19 cellular contexts compared by ENCODE assay signal in genomic region chr3:107184375-107184774, GRCh38.
DNase-seq lines count a peak whose midpoint lies in the region; ATAC-seq and TF ChIP-seq lines count a peak whose summit lies in the region.
"Had no signal": no experiment of that assay in that cellular context is flagged by ENCODE, and none has a peak within 500 bp of the region (broad histone marks: within the 10 kb centered on the region; RNA-seq: fewer than 3 reads in every experiment).

No MANE protein-coding gene starts in this region.

- H3K36me3 ChIP-seq in liver (ENCODE audit: control insufficient read depth in 4 of 4, insufficient read depth in 3 of 4, low read depth in 1 of 4, low read length in 3 of 4) (no peaks in the 10 kb centered on the region), right lobe of liver (no peaks in the 10 kb centered on the region), smooth muscle cell (ENCODE audit: low read depth) (no peaks in the 10 kb centered on the region), hepatocyte (replicated peaks; ENCODE audit: insufficient read depth, low read depth) (no peaks in the 10 kb centered on the region)
- H3K36me3 ChIP-seq: MG63 had no signal

- TF ChIP-seq POLR2A in right lobe of liver (IDR thresholded peaks at IDR 0.05) = no peak

- intact Hi-C loops in right lobe of liver (cut with DNase I) = no loop called here

- H3K36me3 Mint-ChIP-seq in mesothelial cell of epicardium = no peaks in the 10 kb centered on the region

- no peak for TF ChIP-seq CTCF in liver (IDR thresholded peaks at IDR 0.05; ENCODE audit: low read depth, low read length, missing input control)
- TF ChIP-seq CTCF in right lobe of liver (IDR thresholded peaks at IDR 0.05) = no peak
- TF ChIP-seq CTCF in smooth muscle cell (IDR thresholded peaks at IDR 0.05; ENCODE audit: borderline replicate concordance, insufficient read depth, poor library complexity, severe bottlenecking) = no peak
- no peak for TF ChIP-seq CTCF in mesothelial cell of epicardium (IDR thresholded peaks at IDR 0.05; ENCODE audit: unreplicated experiment)
- TF ChIP-seq CTCF in hepatocyte (IDR thresholded peaks at IDR 0.05; ENCODE audit: poor library complexity) = no peak

- no peak overlapping the region for H3K9ac ChIP-seq in liver (ENCODE audit: low read depth in 1 of 2, low read length in 2 of 2)
- H3K9ac ChIP-seq in smooth muscle cell (ENCODE audit: low read depth) = no peak overlapping the region

- H3K4me1 ChIP-seq in liver (ENCODE audit: control insufficient read depth in 4 of 4, insufficient read depth in 4 of 4, low read length in 3 of 4) (no peaks in the 10 kb centered on the region), right lobe of liver (no peaks in the 10 kb centered on the region), smooth muscle cell (ENCODE audit: low read depth) (no peaks in the 10 kb centered on the region), hepatocyte (ENCODE audit: insufficient read depth) (no peaks in the 10 kb centered on the region)

- TF ChIP-seq RAD21 in liver (IDR thresholded peaks at IDR 0.05) = no peak

- no peak for DNase-seq in right lobe of liver
- peak; percentile 19 for DNase-seq in M059J (ENCODE audit: low read depth)
- peak; percentile 86 for DNase-seq in islet precursor cell
- DNase-seq in smooth muscle cell (lab: John Stamatoyannopoulos, UW; ENCODE audit: unreplicated experiment) = no peak
- DNase-seq in mesothelial cell of epicardium (ENCODE audit: low spot score in 2 of 2, unreplicated experiment in 2 of 2) = no peak
- DNase-seq in cerebellum (ENCODE audit: low spot score) = no peak
- no peak for DNase-seq in hepatocyte (ENCODE audit: low spot score)
- DNase-seq: Calu3; CD4-positive, alpha-beta T cell; DMS79; HCEC 1CT; KBM-7; MG63; NCI-H1105; NCI-H1694 treated with DMSO at 0.1 percent for 48 hours; NCI-H446 treated with DMSO at 0.1 percent for 48 hours; NCI-H774; PC-9 had no signal

- H3K9me3 Mint-ChIP-seq in mesothelial cell of epicardium = peaks cover 10% of the 10 kb centered on the region

- H3K9me3 ChIP-seq in liver (ENCODE audit: control insufficient read depth in 4 of 4, low read length in 3 of 4) (no peaks in the 10 kb centered on the region), right lobe of liver (no peaks in the 10 kb centered on the region), smooth muscle cell (replicated peaks; ENCODE audit: low read depth) (no peaks in the 10 kb centered on the region), hepatocyte (ENCODE audit: low read depth) (no peaks in the 10 kb centered on the region)
- H3K9me3 ChIP-seq: MG63 had no signal

- peaks cover 4% of the 10 kb centered on the region for H3F3A ChIP-seq in smooth muscle cell (ENCODE audit: low read depth)

- H3K4me3 ChIP-seq in liver (ENCODE audit: low read depth in 1 of 3, low read length in 3 of 3) (no peak overlapping the region), right lobe of liver (no peak overlapping the region), smooth muscle cell (no peak overlapping the region), hepatocyte (no peak overlapping the region)
- H3K4me3 ChIP-seq: MG63, PC-9 had no signal

- no peaks in the 10 kb centered on the region for H3K9me2 ChIP-seq in hepatocyte (replicated peaks; ENCODE audit: insufficient read depth)

- no peak overlapping the region for H3K4me3 Mint-ChIP-seq in mesothelial cell of epicardium
- H3K4me3 Mint-ChIP-seq: CD4-positive, alpha-beta T cell had no signal

- H3K27me3 ChIP-seq in liver (ENCODE audit: control insufficient read depth in 4 of 4, insufficient read depth in 4 of 4, low read length in 3 of 4) = no peaks in the 10 kb centered on the region
- H3K27me3 ChIP-seq in right lobe of liver = no peaks in the 10 kb centered on the region
- H3K27me3 ChIP-seq in smooth muscle cell (ENCODE audit: low read depth) = no peaks in the 10 kb centered on the region
- H3K27me3 ChIP-seq in hepatocyte = no peaks in the 10 kb centered on the region
- H3K27me3 ChIP-seq: MG63 had no signal

- 82% methylated on average over 2 of the region's 2 CpGs for WGBS in liver
- 100% methylated on average over 1 of the region's 2 CpGs for WGBS in right lobe of liver (ENCODE audit: insufficient coverage, low coverage, low lambda C conversion rate, missing lambda C conversion rate)
- 41% methylated on average over 2 of the region's 2 CpGs for WGBS in smooth muscle cell (ENCODE audit: low lambda C conversion rate)
- 77% methylated on average over 2 of the region's 2 CpGs for WGBS in hepatocyte (ENCODE audit: low lambda C conversion rate, missing lambda C conversion rate)

- H3K27ac ChIP-seq in liver (ENCODE audit: low read depth in 1 of 2, low read length in 2 of 2) (no peak overlapping the region), right lobe of liver (no peak overlapping the region), smooth muscle cell (ENCODE audit: low read depth) (peak overlapping the region; percentile 22), hepatocyte (no peak overlapping the region)
- H3K27ac ChIP-seq: PC-9 had no signal

- ATAC-seq in right lobe of liver = no peak

- peak overlapping the region; percentile 35 for H2AFZ ChIP-seq in smooth muscle cell (ENCODE audit: low read depth)
- H2AFZ ChIP-seq in hepatocyte = no peak overlapping the region

- H3K27me3 Mint-ChIP-seq in mesothelial cell of epicardium (ENCODE audit: low read depth) = no peaks in the 10 kb centered on the region

- H3K79me2 ChIP-seq in smooth muscle cell (ENCODE audit: low read depth) = no peaks in the 10 kb centered on the region
- no peaks in the 10 kb centered on the region for H3K79me2 ChIP-seq in hepatocyte

- H4K20me1 ChIP-seq in smooth muscle cell (ENCODE audit: low read depth) (no peaks in the 10 kb centered on the region), hepatocyte (ENCODE audit: insufficient read depth, poor library complexity, severe bottlenecking) (no peaks in the 10 kb centered on the region)

- H3K4me2 ChIP-seq in smooth muscle cell (no peak overlapping the region), hepatocyte (no peak overlapping the region)
- H3K4me2 ChIP-seq: PC-9 had no signal

- no peak overlapping the region for H3K27ac Mint-ChIP-seq in mesothelial cell of epicardium
- H3K27ac Mint-ChIP-seq: CD4-positive, alpha-beta T cell had no signal

- no peaks in the 10 kb centered on the region for H3K4me1 Mint-ChIP-seq in mesothelial cell of epicardium

TF ChIP-seq in liver, 16 proteins besides CTCF, POLR2A, EP300 and RAD21:
- peak; percentile 18 to 21 for TF ChIP-seq RXRA (IDR thresholded peaks at IDR 0.05)
- no peak for TF ChIP-seq YY1 (IDR thresholded peaks at IDR 0.05)

Comparison
In these comparisons a context has a peak if more than half of its experiments do, and no peak if none do; other contexts are left out.
1. DNase-seq: peak in M059J (single experiment) and islet precursor cell (single experiment); none in right lobe of liver (0 of 3), smooth muscle cell (single experiment), mesothelial cell of epicardium (0 of 2), cerebellum (single experiment) and hepatocyte (single experiment).